In the genomic region with DNA sequence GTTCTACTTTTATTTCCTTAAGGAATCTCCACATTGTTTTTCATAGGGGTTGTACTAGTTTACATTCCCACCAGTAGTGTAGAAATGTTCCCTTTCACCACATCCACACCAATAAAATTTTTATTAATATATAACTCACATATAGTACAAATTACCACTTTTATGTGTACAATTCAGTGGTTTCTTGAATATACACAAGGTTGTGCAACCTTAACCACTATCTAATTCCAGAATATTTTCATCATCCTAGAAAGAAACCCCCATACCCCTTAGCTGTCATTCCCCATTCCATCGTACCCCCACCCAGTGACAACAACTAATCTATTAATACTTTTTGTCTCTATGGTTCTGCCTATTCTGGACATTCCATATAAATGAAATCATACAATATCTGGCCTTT, we compare ENCODE assay signal across 26 cellular contexts.
"Had no signal": no experiment of that assay in that cellular context is flagged by ENCODE, and none has a peak within 500 bp of the region (broad histone marks: within the 10 kb centered on the region; RNA-seq: fewer than 3 reads in every experiment).

No MANE protein-coding gene starts in this region.

- H3K9me3 ChIP-seq: left lung, lower lobe of right lung, pancreas, prostate gland, uterus had no signal

- H3K4me2 ChIP-seq: smooth muscle cell had no signal

- H3K27me3 ChIP-seq: pancreas, tibial nerve had no signal

- H3K4me1 ChIP-seq: left lung, lower lobe of right lung, pancreas, prostate gland, tibial nerve, uterus had no signal

- H3K36me3 ChIP-seq: left lung, lower lobe of right lung, pancreas, prostate gland, tibial nerve, uterus had no signal

- ATAC-seq: left colon; left lung; lower lobe of right lung; naive thymus-derived CD8-positive, alpha-beta T cell; pancreas; right cardiac atrium; sciatic nerve; stimulated activated memory B cell treated with anti-CD40 and anti-IgM and Interleukin-4, amounts not matched to agents 10 μg/mL and 1 μg/mL and 100 μg/mL, for 72 hours; stimulated activated naive CD8-positive, alpha-beta T cell treated with anti-CD3 and anti-CD28 coated beads, Interleukin-15, amount 100 ng/mL, for 72 hours had no signal

- FAIRE-seq: islet of Langerhans, kidney, pancreas had no signal

- H3K27ac ChIP-seq: left lung, lower lobe of right lung, pancreas, prostate gland, tibial nerve, uterus had no signal

- H3K4me3 ChIP-seq: left lung, lower lobe of right lung, pancreas, prostate gland, smooth muscle cell, tibial nerve, uterus had no signal

- DNase-seq: kidney; left colon; left lung; lower lobe of right lung; mammary epithelial cell; mesenchymal stem cell; naive thymus-derived CD8-positive, alpha-beta T cell; nucleus accumbens; pancreas; posterior cingulate gyrus; retina; right cardiac atrium; stimulated activated CD4-positive, alpha-beta T cell treated with anti-CD3 and anti-CD28 coated beads, Interleukin-1b, Interleukin-23, amount 100 ng/mL, for 48 hours; stimulated activated CD4-positive, alpha-beta T cell treated with anti-CD3 and anti-CD28 coated beads, Interleukin-2, amount 100 ng/mL, for 48 hours; stimulated activated CD4-positive, alpha-beta T cell treated with anti-CD3 and anti-CD28 coated beads, Interleukin-4, amount 100 ng/mL, for 4 hours; stimulated activated CD8-positive, alpha-beta memory T cell treated with anti-CD3 and anti-CD28 coated beads, Interleukin-4, amount 100 ng/mL, for 48 hours; stimulated activated naive CD4-positive, alpha-beta T cell treated with Interleukin-2 at 50 U/mL for 16 hours; stimulated activated naive CD8-positive, alpha-beta T cell treated with anti-CD3 and anti-CD28 coated beads, Interleukin-15, amount 100 ng/mL, for 72 hours; substantia nigra; uterus had no signal
